ENCODE assay signal across 1 cellular context in the genomic region with DNA sequence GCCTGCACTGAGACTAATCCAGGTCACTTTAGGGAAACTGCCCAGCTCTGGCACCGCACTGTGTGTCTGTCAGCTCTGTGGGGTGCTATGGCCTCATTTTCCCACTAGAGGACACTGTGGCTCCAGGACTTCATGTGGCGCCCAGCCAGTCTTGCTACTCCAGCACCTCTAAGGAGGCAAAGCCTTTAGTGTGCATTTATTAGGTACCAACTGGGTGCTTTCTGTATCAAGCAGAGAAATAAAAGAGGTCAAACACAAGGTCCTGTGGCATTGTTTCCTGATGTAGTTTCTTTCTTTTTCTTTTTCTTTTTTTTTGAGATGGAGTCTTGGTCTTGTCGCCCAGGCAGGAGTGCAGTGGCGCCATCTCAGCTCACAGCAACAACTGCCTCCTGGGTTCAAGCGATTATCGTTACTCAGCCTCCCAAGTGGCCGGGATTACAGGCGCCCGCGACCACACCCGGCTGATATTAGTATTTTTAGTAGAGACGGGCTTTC.
TF ChIP-seq lines count a peak whose summit lies in the region.

No MANE protein-coding gene starts in this region.

TF ChIP-seq in K562, 482 proteins besides CTCF, POLR2A, EP300 and RAD21 (continued from another document):
- TF ChIP-seq, protein P1, sequence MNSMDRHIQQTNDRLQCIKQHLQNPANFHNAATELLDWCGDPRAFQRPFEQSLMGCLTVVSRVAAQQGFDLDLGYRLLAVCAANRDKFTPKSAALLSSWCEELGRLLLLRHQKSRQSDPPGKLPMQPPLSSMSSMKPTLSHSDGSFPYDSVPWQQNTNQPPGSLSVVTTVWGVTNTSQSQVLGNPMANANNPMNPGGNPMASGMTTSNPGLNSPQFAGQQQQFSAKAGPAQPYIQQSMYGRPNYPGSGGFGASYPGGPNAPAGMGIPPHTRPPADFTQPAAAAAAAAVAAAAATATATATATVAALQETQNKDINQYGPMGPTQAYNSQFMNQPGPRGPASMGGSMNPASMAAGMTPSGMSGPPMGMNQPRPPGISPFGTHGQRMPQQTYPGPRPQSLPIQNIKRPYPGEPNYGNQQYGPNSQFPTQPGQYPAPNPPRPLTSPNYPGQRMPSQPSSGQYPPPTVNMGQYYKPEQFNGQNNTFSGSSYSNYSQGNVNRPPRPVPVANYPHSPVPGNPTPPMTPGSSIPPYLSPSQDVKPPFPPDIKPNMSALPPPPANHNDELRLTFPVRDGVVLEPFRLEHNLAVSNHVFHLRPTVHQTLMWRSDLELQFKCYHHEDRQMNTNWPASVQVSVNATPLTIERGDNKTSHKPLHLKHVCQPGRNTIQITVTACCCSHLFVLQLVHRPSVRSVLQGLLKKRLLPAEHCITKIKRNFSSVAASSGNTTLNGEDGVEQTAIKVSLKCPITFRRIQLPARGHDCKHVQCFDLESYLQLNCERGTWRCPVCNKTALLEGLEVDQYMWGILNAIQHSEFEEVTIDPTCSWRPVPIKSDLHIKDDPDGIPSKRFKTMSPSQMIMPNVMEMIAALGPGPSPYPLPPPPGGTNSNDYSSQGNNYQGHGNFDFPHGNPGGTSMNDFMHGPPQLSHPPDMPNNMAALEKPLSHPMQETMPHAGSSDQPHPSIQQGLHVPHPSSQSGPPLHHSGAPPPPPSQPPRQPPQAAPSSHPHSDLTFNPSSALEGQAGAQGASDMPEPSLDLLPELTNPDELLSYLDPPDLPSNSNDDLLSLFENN (IDR thresholded peaks at IDR 0.05; ENCODE audit: low read depth in 2 of 2, low read length in 2 of 2), result 0 out of 4 replicates have a peak, but pooled peaks of 1 of the 2 experiments have one; percentile 44
- TF ChIP-seq MYC (IDR thresholded peaks at IDR 0.05; ENCODE audit: low read depth, low read length) (peak; percentile 45; the same call in 1 of the 2 replicates), MYC (CRISPR knock-in tag; IDR thresholded peaks at IDR 0.05; ENCODE audit: borderline replicate concordance, low read depth) (no peak), ZFP36 (IDR thresholded peaks at IDR 0.05; ENCODE audit: low read depth, low read length, partially characterized antibody) (peak; percentile 66), DPF2 (IDR thresholded peaks at IDR 0.05) (no peak), MAZ (CRISPR knock-in tag; conservative IDR thresholded peaks at IDR 0.05 in 1 of 2, IDR thresholded peaks at IDR 0.05 in 1 of 2) (peak in 1 of 2 experiments; percentile 52; a peak in 2 of 4 replicates), TCFL5 (CRISPR knock-in tag; conservative IDR thresholded peaks at IDR 0.05) (no peak), ZNF384 (IDR thresholded peaks at IDR 0.05; ENCODE audit: low read depth, low read length) (peak; percentile 36; the same call in 1 of the 2 replicates), TEAD4 (IDR thresholded peaks at IDR 0.05; ENCODE audit: low read length) (0 out of 2 replicates have a peak, but pooled peaks have one; percentile 13), TEAD4 (CRISPR knock-in tag; IDR thresholded peaks at IDR 0.05; ENCODE audit: borderline replicate concordance) (no peak), ZKSCAN1 (IDR thresholded peaks at IDR 0.05; ENCODE audit: low read depth, low read length) (0 out of 2 replicates have a peak, but pooled peaks have one; percentile 20), ERF (CRISPR knock-in tag; IDR thresholded peaks at IDR 0.05) (no peak), CREM (IDR thresholded peaks at IDR 0.05; ENCODE audit: low read depth) (peak; percentile 28), E2F5 (CRISPR knock-in tag; IDR thresholded peaks at IDR 0.05) (no peak), ARID2 (IDR thresholded peaks at IDR 0.05) (peak; percentile 89), RB1 (IDR thresholded peaks at IDR 0.05; ENCODE audit: low read depth) (peak; percentile 77), ZNF263 (CRISPR knock-in tag; IDR thresholded peaks at IDR 0.05; ENCODE audit: borderline replicate concordance) (peak; percentile 42; the same call in 1 of the 2 replicates), RCOR1 (IDR thresholded peaks at IDR 0.05; ENCODE audit: borderline replicate concordance in 1 of 2, low read depth in 2 of 2, low read length in 2 of 2) (peak in 1 of 2 experiments; percentile 61; a peak in 1 of 4 replicates), ZKSCAN8 (CRISPR knock-in tag; IDR thresholded peaks at IDR 0.05) (peak; percentile 98), BHLHE40 (IDR thresholded peaks at IDR 0.05; ENCODE audit: low read length) (peak; percentile 34; the same call in 1 of the 2 replicates), HCFC1 (IDR thresholded peaks at IDR 0.05; ENCODE audit: low read depth, low read length) (0 out of 2 replicates have a peak, but pooled peaks have one; percentile 26), NCOR1 (IDR thresholded peaks at IDR 0.05) (no peak), KLF13 (tag; IDR thresholded peaks at IDR 0.05; ENCODE audit: borderline replicate concordance, low read depth) (no peak), SMARCA4 (IDR thresholded peaks at IDR 0.05) (no peak), JUND (IDR thresholded peaks at IDR 0.05; ENCODE audit: borderline replicate concordance, low read depth, low read length) (peak; percentile 63), JUND (tag; IDR thresholded peaks at IDR 0.05; ENCODE audit: borderline replicate concordance, low read depth, low read length) (no peak; the same call in 2 of the 3 replicates), ZNF444 (CRISPR knock-in tag; IDR thresholded peaks at IDR 0.05) (no peak), KLF16 (IDR thresholded peaks at IDR 0.05) (peak; percentile 73; the same call in 1 of the 2 replicates), ZNF12 (CRISPR knock-in tag; IDR thresholded peaks at IDR 0.05) (no peak), NR2F6 (CRISPR knock-in tag; IDR thresholded peaks at IDR 0.05) (no peak), MYNN (IDR thresholded peaks at IDR 0.05) (0 out of 2 replicates have a peak, but pooled peaks have one; percentile 52), MYNN (CRISPR knock-in tag; IDR thresholded peaks at IDR 0.05) (no peak), CC2D1A (IDR thresholded peaks at IDR 0.05) (peak; percentile 73), STAG1 (CRISPR knock-in tag; IDR thresholded peaks at IDR 0.05; ENCODE audit: borderline replicate concordance) (peak; percentile 82; the same call in 1 of the 2 replicates), XRCC5 (IDR thresholded peaks at IDR 0.05; ENCODE audit: low read depth, low read length) (peak; percentile 78; the same call in 1 of the 2 replicates), SOX6 (IDR thresholded peaks at IDR 0.05) (0 out of 2 replicates have a peak, but pooled peaks have one; percentile 21), SMC3 (conservative IDR thresholded peaks at IDR 0.05; ENCODE audit: insufficient read depth, low read depth, low read length) (peak; percentile 99), JUN (IDR thresholded peaks at IDR 0.05; ENCODE audit: borderline replicate concordance, low read depth, low read length) (peak; percentile 33; the same call in 1 of the 2 replicates), JUN (CRISPR knock-in tag; IDR thresholded peaks at IDR 0.05; ENCODE audit: borderline replicate concordance) (no peak), CHD2 (IDR thresholded peaks at IDR 0.05; ENCODE audit: low read depth, low read length) (peak; percentile 25; the same call in 1 of the 2 replicates), ZBTB33 (CRISPR knock-in tag; IDR thresholded peaks at IDR 0.05) (peak; percentile 68), MAFF (IDR thresholded peaks at IDR 0.05; ENCODE audit: low read length) (peak; percentile 20; the same call in 1 of the 2 replicates), TBL1XR1 (IDR thresholded peaks at IDR 0.05; ENCODE audit: low read length in 2 of 2) (peak in 1 of 2 experiments; percentile 40; a peak in 1 of 4 replicates)
- TF ChIP-seq, protein P2, sequence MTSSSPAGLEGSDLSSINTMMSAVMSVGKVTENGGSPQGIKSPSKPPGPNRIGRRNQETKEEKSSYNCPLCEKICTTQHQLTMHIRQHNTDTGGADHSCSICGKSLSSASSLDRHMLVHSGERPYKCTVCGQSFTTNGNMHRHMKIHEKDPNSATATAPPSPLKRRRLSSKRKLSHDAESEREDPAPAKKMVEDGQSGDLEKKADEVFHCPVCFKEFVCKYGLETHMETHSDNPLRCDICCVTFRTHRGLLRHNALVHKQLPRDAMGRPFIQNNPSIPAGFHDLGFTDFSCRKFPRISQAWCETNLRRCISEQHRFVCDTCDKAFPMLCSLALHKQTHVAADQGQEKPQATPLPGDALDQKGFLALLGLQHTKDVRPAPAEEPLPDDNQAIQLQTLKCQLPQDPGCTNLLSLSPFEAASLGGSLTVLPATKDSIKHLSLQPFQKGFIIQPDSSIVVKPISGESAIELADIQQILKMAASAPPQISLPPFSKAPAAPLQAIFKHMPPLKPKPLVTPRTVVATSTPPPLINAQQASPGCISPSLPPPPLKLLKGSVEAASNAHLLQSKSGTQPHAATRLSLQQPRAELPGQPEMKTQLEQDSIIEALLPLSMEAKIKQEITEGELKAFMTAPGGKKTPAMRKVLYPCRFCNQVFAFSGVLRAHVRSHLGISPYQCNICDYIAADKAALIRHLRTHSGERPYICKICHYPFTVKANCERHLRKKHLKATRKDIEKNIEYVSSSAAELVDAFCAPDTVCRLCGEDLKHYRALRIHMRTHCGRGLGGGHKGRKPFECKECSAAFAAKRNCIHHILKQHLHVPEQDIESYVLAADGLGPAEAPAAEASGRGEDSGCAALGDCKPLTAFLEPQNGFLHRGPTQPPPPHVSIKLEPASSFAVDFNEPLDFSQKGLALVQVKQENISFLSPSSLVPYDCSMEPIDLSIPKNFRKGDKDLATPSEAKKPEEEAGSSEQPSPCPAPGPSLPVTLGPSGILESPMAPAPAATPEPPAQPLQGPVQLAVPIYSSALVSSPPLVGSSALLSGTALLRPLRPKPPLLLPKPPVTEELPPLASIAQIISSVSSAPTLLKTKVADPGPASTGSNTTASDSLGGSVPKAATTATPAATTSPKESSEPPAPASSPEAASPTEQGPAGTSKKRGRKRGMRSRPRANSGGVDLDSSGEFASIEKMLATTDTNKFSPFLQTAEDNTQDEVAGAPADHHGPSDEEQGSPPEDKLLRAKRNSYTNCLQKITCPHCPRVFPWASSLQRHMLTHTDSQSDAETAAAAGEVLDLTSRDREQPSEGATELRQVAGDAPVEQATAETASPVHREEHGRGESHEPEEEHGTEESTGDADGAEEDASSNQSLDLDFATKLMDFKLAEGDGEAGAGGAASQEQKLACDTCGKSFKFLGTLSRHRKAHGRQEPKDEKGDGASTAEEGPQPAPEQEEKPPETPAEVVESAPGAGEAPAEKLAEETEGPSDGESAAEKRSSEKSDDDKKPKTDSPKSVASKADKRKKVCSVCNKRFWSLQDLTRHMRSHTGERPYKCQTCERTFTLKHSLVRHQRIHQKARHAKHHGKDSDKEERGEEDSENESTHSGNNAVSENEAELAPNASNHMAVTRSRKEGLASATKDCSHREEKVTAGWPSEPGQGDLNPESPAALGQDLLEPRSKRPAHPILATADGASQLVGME (CRISPR knock-in tag; IDR thresholded peaks at IDR 0.05), result no peak
- TF ChIP-seq, protein P3, sequence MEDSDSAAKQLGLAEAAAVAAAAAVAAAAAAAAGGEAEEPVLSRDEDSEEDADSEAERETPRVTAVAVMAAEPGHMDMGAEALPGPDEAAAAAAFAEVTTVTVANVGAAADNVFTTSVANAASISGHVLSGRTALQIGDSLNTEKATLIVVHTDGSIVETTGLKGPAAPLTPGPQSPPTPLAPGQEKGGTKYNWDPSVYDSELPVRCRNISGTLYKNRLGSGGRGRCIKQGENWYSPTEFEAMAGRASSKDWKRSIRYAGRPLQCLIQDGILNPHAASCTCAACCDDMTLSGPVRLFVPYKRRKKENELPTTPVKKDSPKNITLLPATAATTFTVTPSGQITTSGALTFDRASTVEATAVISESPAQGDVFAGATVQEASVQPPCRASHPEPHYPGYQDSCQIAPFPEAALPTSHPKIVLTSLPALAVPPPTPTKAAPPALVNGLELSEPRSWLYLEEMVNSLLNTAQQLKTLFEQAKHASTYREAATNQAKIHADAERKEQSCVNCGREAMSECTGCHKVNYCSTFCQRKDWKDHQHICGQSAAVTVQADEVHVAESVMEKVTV (CRISPR knock-in tag; IDR thresholded peaks at IDR 0.05), result peak; percentile 65; the same call in 1 of the 2 replicates
